Comparison of ENCODE assay signal across 12 cellular contexts in genomic region chr20:44083220-44083933, GRCh38.
DNase-seq lines count a peak whose midpoint lies in the region; ATAC-seq and TF ChIP-seq lines count a peak whose summit lies in the region.
"Had no signal": no experiment of that assay in that cellular context is flagged by ENCODE, and none has a peak within 500 bp of the region (broad histone marks: within the 10 kb centered on the region; RNA-seq: fewer than 3 reads in every experiment).

No MANE protein-coding gene starts in this region.

- peaks cover 33% of the 10 kb centered on the region for H3K4me1 Mint-ChIP-seq in HFFc6 (ENCODE audit: low read depth)
- H3K4me1 Mint-ChIP-seq in T-helper 17 cell = peaks cover 7% of the 10 kb centered on the region

- H3K27ac ChIP-seq in AG04450 (ENCODE audit: low read depth, low read length) (peak overlapping the region; percentile 12), left ventricle myocardium inferior (replicated peaks) (peak overlapping the region; percentile 76)
- H3K27ac ChIP-seq: KMS-11, tibial nerve had no signal

- TF ChIP-seq CTCF in AG04450 (IDR thresholded peaks at IDR 0.05; ENCODE audit: low read depth, low read length) (no peak), HFFc6 (IDR thresholded peaks at IDR 0.05) (no peak), left ventricle myocardium inferior (IDR thresholded peaks at IDR 0.05; ENCODE audit: borderline replicate concordance) (no peak)

- no peak for DNase-seq in AG04450 (ENCODE audit: low read depth, low spot score)
- peak; percentile 72 for DNase-seq in HFFc6
- peak; percentile 20 for DNase-seq in T1000 (lab: John Stamatoyannopoulos, UW)
- peak; percentile 78 for DNase-seq in left ventricle myocardium inferior
- no peak for DNase-seq in NAMALWA (ENCODE audit: low spot score)
- no peak for DNase-seq in T-helper 17 cell
- DNase-seq: AML-193 had no signal

- H3K4me3 Mint-ChIP-seq in HFFc6 = peak overlapping the region; percentile 23; the same call in 1 of the 2 replicates
- H3K4me3 Mint-ChIP-seq in T-helper 17 cell = no peak overlapping the region
- H3K4me3 Mint-ChIP-seq: dendritic cell treated with granulocyte-macrophage colony-stimulating factor and Interleukin-4, amounts not matched to agents 40 ng/mL and 50 ng/mL, for 4 days had no signal

- H3K9me3 ChIP-seq in AG04450 (ENCODE audit: control insufficient read depth, insufficient read depth, low read length) (no peaks in the 10 kb centered on the region; the same call in 1 of the 2 replicates), left ventricle myocardium inferior (replicated peaks) (no peaks in the 10 kb centered on the region), T-helper 17 cell (ENCODE audit: control insufficient read depth, low read length, poor library complexity, severe bottlenecking) (no peaks in the 10 kb centered on the region)
- H3K9me3 ChIP-seq: tibial nerve had no signal

- POLR2A ChIA-PET in AG04450 (lab: Yijun Ruan, JAX) = interaction anchor here (0.7 kb wide), 1 partner anchor 292 kb away, joined by 5 read pairs; no protein-coding TSS in a partner anchor

- CTCF ChIA-PET in AG04450 (lab: Charles Lee) = interaction anchor here (0.9 to 7.6 kb wide), 3 partner anchors 107 to 545 kb away, joined by 3 to 197 read pairs (median 4); no protein-coding TSS in a partner anchor

- no peaks in the 10 kb centered on the region for H3K9me3 Mint-ChIP-seq in HFFc6
- H3K9me3 Mint-ChIP-seq: dendritic cell treated with granulocyte-macrophage colony-stimulating factor and Interleukin-4, amounts not matched to agents 40 ng/mL and 50 ng/mL, for 4 days had no signal

- intact Hi-C loops in left ventricle myocardium inferior (cut with micrococcal nuclease) = loop anchor here (5.0 kb wide), 1 partner anchor 331 kb away; no protein-coding TSS in a partner anchor

- H3K27ac Mint-ChIP-seq in HFFc6 (peak overlapping the region; percentile 60), T-helper 17 cell (no peak overlapping the region)
- H3K27ac Mint-ChIP-seq: dendritic cell treated with granulocyte-macrophage colony-stimulating factor and Interleukin-4, amounts not matched to agents 40 ng/mL and 50 ng/mL, for 4 days had no signal

- peaks cover 30% of the 10 kb centered on the region for H3K4me1 ChIP-seq in left ventricle myocardium inferior
- H3K4me1 ChIP-seq: tibial nerve had no signal

- H3K27me3 ChIP-seq in AG04450 (ENCODE audit: control insufficient read depth, insufficient read depth, low read length) = no peaks in the 10 kb centered on the region
- peaks cover 8% of the 10 kb centered on the region for H3K27me3 ChIP-seq in left ventricle myocardium inferior (ENCODE audit: low read depth)
- H3K27me3 ChIP-seq: tibial nerve had no signal

- ATAC-seq in HG03469 (IDR thresholded peaks at IDR 0.05; ENCODE audit: unreplicated experiment) = no peak
- no peak for ATAC-seq in T-helper 17 cell
- ATAC-seq in HG02885 (IDR thresholded peaks at IDR 0.05; ENCODE audit: poor library complexity, unreplicated experiment) = no peak

- no peak overlapping the region for H3K4me3 ChIP-seq in AG04450 (ENCODE audit: low read depth, low read length)
- no peak overlapping the region for H3K4me3 ChIP-seq in left ventricle myocardium inferior
- H3K4me3 ChIP-seq: tibial nerve had no signal

- H3K36me3 Mint-ChIP-seq in HFFc6 (ENCODE audit: low read depth) (no peaks in the 10 kb centered on the region), T-helper 17 cell (ENCODE audit: low read depth) (no peaks in the 10 kb centered on the region)

- H3K36me3 ChIP-seq in left ventricle myocardium inferior = no peaks in the 10 kb centered on the region
- H3K36me3 ChIP-seq: tibial nerve had no signal

- H3K27me3 Mint-ChIP-seq in HFFc6 (ENCODE audit: insufficient read depth) (no peaks in the 10 kb centered on the region), T-helper 17 cell (peaks cover 11% of the 10 kb centered on the region)

Comparison
In these comparisons a context has a peak if more than half of its experiments do, and no peak if none do; other contexts are left out.
1. DNase-seq: peak in HFFc6 (single experiment), T1000 (single experiment) and left ventricle myocardium inferior (single experiment); none in AG04450 (single experiment), NAMALWA (single experiment) and T-helper 17 cell (0 of 3).